Comparison of ENCODE assay signal across 29 cellular contexts in genomic region chr22:48261706-48262105, GRCh38.
"Had no signal": no experiment of that assay in that cellular context is flagged by ENCODE, and none has a peak within 500 bp of the region (broad histone marks: within the 10 kb centered on the region; RNA-seq: fewer than 3 reads in every experiment).

No MANE protein-coding gene starts in this region.

- H3K9me3 Mint-ChIP-seq: activated CD4-positive, alpha-beta T cell treated with anti-CD3 and anti-CD28 coated beads, Interleukin-2, amount 10 ng/mL, durations not matched to agents 24 days and 14 days; activated naive CD8-positive, alpha-beta T cell treated with anti-CD3 and anti-CD28 coated beads, Interleukin-2, amount 10 ng/mL, durations not matched to agents 7 days and 5 days; activated T-cell treated with anti-CD3 and anti-CD28 coated beads, Interleukin-2, amount 50 U/mL, for 4 hours had no signal

- H3K27me3 ChIP-seq: adrenal gland had no signal

- H3K27ac ChIP-seq: adrenal gland, KMS-11, SJCRH30 had no signal

- H3K4me1 Mint-ChIP-seq: activated CD4-positive, alpha-beta T cell treated with anti-CD3 and anti-CD28 coated beads, Interleukin-2, amount 10 ng/mL, durations not matched to agents 24 days and 14 days; activated CD8-positive, alpha-beta memory T cell treated with anti-CD3 and anti-CD28 coated beads, Interleukin-2, amount 10 ng/mL, durations not matched to agents 7 days and 5 days; activated naive CD8-positive, alpha-beta T cell treated with anti-CD3 and anti-CD28 coated beads, Interleukin-2, amount 10 ng/mL, durations not matched to agents 7 days and 5 days had no signal

- H3K9me3 ChIP-seq: adrenal gland, SJCRH30, SK-N-SH had no signal

- H3K4me2 ChIP-seq: KMS-11, SK-N-SH had no signal

- H3K4me3 ChIP-seq: adrenal gland, SJCRH30 had no signal

- ATAC-seq: activated CD8-positive, alpha-beta memory T cell treated with anti-CD3 and anti-CD28 coated beads, Interleukin-2, amount 10 ng/mL, durations not matched to agents 7 days and 5 days; activated T-cell treated with anti-CD3 and anti-CD28 coated beads, Interleukin-2, amount 50 U/mL, for 4 hours; Panc1 had no signal

- H3K27ac Mint-ChIP-seq: activated CD4-positive, alpha-beta T cell treated with anti-CD3 and anti-CD28 coated beads, Interleukin-2, amount 10 ng/mL, durations not matched to agents 24 days and 14 days; activated CD8-positive, alpha-beta memory T cell treated with anti-CD3 and anti-CD28 coated beads, Interleukin-2, amount 10 ng/mL, durations not matched to agents 7 days and 5 days; activated naive CD8-positive, alpha-beta T cell treated with anti-CD3 and anti-CD28 coated beads, Interleukin-2, amount 10 ng/mL, durations not matched to agents 7 days and 5 days had no signal

- H3K4me1 ChIP-seq: adrenal gland, SJCRH30 had no signal

- H3K36me3 Mint-ChIP-seq: activated CD8-positive, alpha-beta memory T cell treated with anti-CD3 and anti-CD28 coated beads, Interleukin-2, amount 10 ng/mL, durations not matched to agents 7 days and 5 days; activated naive CD8-positive, alpha-beta T cell treated with anti-CD3 and anti-CD28 coated beads, Interleukin-2, amount 10 ng/mL, durations not matched to agents 7 days and 5 days had no signal

- H3K4me3 Mint-ChIP-seq: activated CD4-positive, alpha-beta T cell treated with anti-CD3 and anti-CD28 coated beads, Interleukin-2, amount 10 ng/mL, durations not matched to agents 24 days and 14 days; activated CD8-positive, alpha-beta memory T cell treated with anti-CD3 and anti-CD28 coated beads, Interleukin-2, amount 10 ng/mL, durations not matched to agents 7 days and 5 days; activated naive CD8-positive, alpha-beta T cell treated with anti-CD3 and anti-CD28 coated beads, Interleukin-2, amount 10 ng/mL, durations not matched to agents 7 days and 5 days; activated T-cell treated with anti-CD3 and anti-CD28 coated beads, Interleukin-2, amount 50 U/mL, for 4 hours had no signal

- H3K9me2 ChIP-seq: SK-N-SH had no signal

- DNase-seq: activated CD4-positive, alpha-beta T cell treated with anti-CD3 and anti-CD28 coated beads, Interleukin-2, amount 10 ng/mL, durations not matched to agents 24 days and 14 days; activated CD4-positive, alpha-beta T cell treated with anti-CD3 and anti-CD28 coated beads, Interleukin-2, amount 50 U/mL, for 48 hours; activated CD4-positive, CD25-positive, alpha-beta regulatory T cell treated with anti-CD3 and anti-CD28 coated beads, Interleukin-2, amount 50 U/mL, for 72 hours; activated CD8-positive, alpha-beta memory T cell treated with anti-CD3 and anti-CD28 coated beads, Interleukin-2, amount 10 ng/mL, durations not matched to agents 7 days and 5 days; activated gamma-delta T cell treated with Interleukin-2 at 50 U/mL for 16 hours; activated naive CD4-positive, alpha-beta T cell treated with anti-CD3 and anti-CD28 coated beads, Interleukin-2, amount 50 U/mL, for 16 hours; activated naive CD8-positive, alpha-beta T cell treated with anti-CD3 and anti-CD28 coated beads, Interleukin-2, amount 10 ng/mL, durations not matched to agents 7 days and 5 days; activated T-cell treated with anti-CD3 and anti-CD28 coated beads, Interleukin-2, amount 50 U/mL, for 4 hours; adrenal gland; anterior cingulate cortex; caudate nucleus; MV-4-11; NCI-H1092 treated with DMSO at 0.1 percent for 48 hours; NCI-H1436; NCI-H1694 treated with DMSO at 0.1 percent for 48 hours; NCI-H2029 treated with DMSO at 0.1 percent for 48 hours; NCI-H345; NCI-H510A; NCI-H526 treated with DMSO at 0.1 percent for 48 hours; NCI-H82; NK-92 treated with Interleukin-12 subunit alpha and Interleukin-12 subunit beta, amount 100 ng/mL, for 24 hours; OCI-M1; Right ventricle myocardium superior; RPMI8226; SJCRH30; SK-N-SH; T-helper 1 cell had no signal

- H3K9ac ChIP-seq: KMS-11, SK-N-SH had no signal

- H3K36me3 ChIP-seq: adrenal gland, SJCRH30 had no signal

- H3K27me3 Mint-ChIP-seq: activated CD4-positive, alpha-beta T cell treated with anti-CD3 and anti-CD28 coated beads, Interleukin-2, amount 10 ng/mL, durations not matched to agents 24 days and 14 days; activated CD8-positive, alpha-beta memory T cell treated with anti-CD3 and anti-CD28 coated beads, Interleukin-2, amount 10 ng/mL, durations not matched to agents 7 days and 5 days; activated naive CD8-positive, alpha-beta T cell treated with anti-CD3 and anti-CD28 coated beads, Interleukin-2, amount 10 ng/mL, durations not matched to agents 7 days and 5 days had no signal
